In genomic region chr13:96032717-96033116, GRCh38 we compare ENCODE assay signal across 19 cellular contexts.
DNase-seq lines count a peak whose midpoint lies in the region; ATAC-seq and FAIRE-seq lines count a peak whose summit lies in the region.
"Had no signal": no experiment of that assay in that cellular context is flagged by ENCODE, and none has a peak within 500 bp of the region (broad histone marks: within the 10 kb centered on the region; RNA-seq: fewer than 3 reads in every experiment).

No MANE protein-coding gene starts in this region.

- FAIRE-seq in GM18507 (lab: Jason Lieb, UNC) (peak; percentile 81), GM19239 (lab: Jason Lieb, UNC) (peak; percentile 42)
- FAIRE-seq: D721Med had no signal

- DNase-seq in GM18507 (ENCODE audit: extremely low spot score, insufficient read length, low read depth), result no peak
- DNase-seq in GM19239 (ENCODE audit: insufficient read length, low spot score), result no peak
- peak; percentile 4 for DNase-seq in left kidney (ENCODE audit: low read depth, low spot score)
- DNase-seq in NCI-H187 (lab: John Stamatoyannopoulos, UW), result no peak
- no peak for DNase-seq in KBM-7
- no peak for DNase-seq in D341Med (ENCODE audit: low spot score)
- DNase-seq: CD8-positive, alpha-beta memory T cell; DMS53; GDM1; IMR-90; Karpas-422; NCI-H1694; NCI-H2081 treated with DMSO at 0.1 percent for 48 hours; NCI-H2171 treated with DMSO at 0.1 percent for 48 hours; NCI-H524 treated with DMSO at 0.1 percent for 48 hours; NCI-H82 had no signal

- ATAC-seq in HG03571 (IDR thresholded peaks at IDR 0.05; ENCODE audit: unreplicated experiment), result peak; percentile 67
- ATAC-seq: Right ventricle myocardium inferior had no signal

- in situ Hi-C loops in KBM-7 (cut with MboI; ENCODE audit: low pct_unique_long_range_greater_than_20kb, low sequenced_read_pairs), result no loop called here
